Comparison of ENCODE assay signal across 1 cellular context in the genomic region with DNA sequence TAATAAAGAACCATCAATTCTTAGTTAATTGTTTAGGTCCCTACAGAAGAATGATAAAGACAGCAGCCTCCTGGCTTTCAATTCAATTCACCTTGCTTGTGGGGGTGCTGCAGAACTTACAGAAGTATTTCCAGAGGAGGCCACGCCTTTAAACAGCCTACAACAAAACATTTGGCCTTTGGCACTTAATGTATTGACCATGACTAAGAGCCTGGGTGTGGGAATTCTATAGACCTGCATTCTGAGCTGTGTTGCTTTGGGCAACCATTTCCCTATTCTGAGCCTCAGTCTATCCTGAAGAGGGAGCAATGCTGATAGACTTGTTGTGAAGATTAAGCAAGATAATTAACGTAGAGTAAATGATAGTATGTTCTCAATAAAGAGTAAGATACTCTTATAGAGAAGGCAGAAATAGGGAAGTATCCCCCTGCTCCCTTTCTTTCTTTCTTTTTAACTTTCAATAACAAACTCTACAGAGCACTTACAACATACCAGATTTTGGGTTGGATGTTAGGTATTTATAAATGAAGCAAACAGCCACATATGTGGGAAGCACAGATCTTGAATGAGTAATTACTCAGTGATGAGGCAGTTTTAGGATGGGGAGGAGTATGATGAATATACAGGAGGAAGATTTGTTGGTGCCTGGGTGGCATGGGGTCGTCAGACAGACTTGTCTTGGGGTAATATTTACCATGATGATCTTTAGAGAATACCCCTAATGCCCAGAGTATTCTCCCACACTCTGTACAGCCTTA.
TF ChIP-seq lines count a peak whose summit lies in the region.

No MANE protein-coding gene starts in this region.

TF ChIP-seq in A549, 52 proteins besides CTCF, POLR2A, EP300 and RAD21:
- TF ChIP-seq ESRRA (IDR thresholded peaks at IDR 0.05; ENCODE audit: borderline replicate concordance, low read length), result no peak
- no peak for TF ChIP-seq EHMT2 (IDR thresholded peaks at IDR 0.05; ENCODE audit: low read depth)
- no peak for TF ChIP-seq RARB (CRISPR knock-in tag; IDR thresholded peaks at IDR 0.05)
- TF ChIP-seq, protein P1, sequence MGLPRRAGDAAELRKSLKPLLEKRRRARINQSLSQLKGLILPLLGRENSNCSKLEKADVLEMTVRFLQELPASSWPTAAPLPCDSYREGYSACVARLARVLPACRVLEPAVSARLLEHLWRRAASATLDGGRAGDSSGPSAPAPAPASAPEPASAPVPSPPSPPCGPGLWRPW (IDR thresholded peaks at IDR 0.05), result no peak
- TF ChIP-seq FOXS1 (CRISPR knock-in tag; IDR thresholded peaks at IDR 0.05), result no peak
- no peak for TF ChIP-seq CBX8 (IDR thresholded peaks at IDR 0.05)
- TF ChIP-seq, protein P2, sequence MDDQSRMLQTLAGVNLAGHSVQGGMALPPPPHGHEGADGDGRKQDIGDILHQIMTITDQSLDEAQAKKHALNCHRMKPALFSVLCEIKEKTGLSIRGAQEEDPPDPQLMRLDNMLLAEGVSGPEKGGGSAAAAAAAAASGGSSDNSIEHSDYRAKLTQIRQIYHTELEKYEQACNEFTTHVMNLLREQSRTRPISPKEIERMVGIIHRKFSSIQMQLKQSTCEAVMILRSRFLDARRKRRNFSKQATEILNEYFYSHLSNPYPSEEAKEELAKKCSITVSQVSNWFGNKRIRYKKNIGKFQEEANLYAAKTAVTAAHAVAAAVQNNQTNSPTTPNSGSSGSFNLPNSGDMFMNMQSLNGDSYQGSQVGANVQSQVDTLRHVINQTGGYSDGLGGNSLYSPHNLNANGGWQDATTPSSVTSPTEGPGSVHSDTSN (IDR thresholded peaks at IDR 0.05), result no peak
- no peak for TF ChIP-seq CHD2 (IDR thresholded peaks at IDR 0.05; ENCODE audit: low read length, partially characterized antibody)
- TF ChIP-seq KDM5A (IDR thresholded peaks at IDR 0.05), result no peak
- no peak for TF ChIP-seq RFX5 (IDR thresholded peaks at IDR 0.05)
- TF ChIP-seq, protein P3, sequence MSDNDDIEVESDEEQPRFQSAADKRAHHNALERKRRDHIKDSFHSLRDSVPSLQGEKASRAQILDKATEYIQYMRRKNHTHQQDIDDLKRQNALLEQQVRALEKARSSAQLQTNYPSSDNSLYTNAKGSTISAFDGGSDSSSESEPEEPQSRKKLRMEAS (IDR thresholded peaks at IDR 0.05), result no peak
- TF ChIP-seq HOXB5 (CRISPR knock-in tag; IDR thresholded peaks at IDR 0.05), result no peak
- TF ChIP-seq, protein P4, sequence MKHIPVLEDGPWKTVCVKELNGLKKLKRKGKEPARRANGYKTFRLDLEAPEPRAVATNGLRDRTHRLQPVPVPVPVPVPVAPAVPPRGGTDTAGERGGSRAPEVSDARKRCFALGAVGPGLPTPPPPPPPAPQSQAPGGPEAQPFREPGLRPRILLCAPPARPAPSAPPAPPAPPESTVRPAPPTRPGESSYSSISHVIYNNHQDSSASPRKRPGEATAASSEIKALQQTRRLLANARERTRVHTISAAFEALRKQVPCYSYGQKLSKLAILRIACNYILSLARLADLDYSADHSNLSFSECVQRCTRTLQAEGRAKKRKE (CRISPR knock-in tag; IDR thresholded peaks at IDR 0.05; ENCODE audit: low read depth), result no peak
- TF ChIP-seq, protein P5, sequence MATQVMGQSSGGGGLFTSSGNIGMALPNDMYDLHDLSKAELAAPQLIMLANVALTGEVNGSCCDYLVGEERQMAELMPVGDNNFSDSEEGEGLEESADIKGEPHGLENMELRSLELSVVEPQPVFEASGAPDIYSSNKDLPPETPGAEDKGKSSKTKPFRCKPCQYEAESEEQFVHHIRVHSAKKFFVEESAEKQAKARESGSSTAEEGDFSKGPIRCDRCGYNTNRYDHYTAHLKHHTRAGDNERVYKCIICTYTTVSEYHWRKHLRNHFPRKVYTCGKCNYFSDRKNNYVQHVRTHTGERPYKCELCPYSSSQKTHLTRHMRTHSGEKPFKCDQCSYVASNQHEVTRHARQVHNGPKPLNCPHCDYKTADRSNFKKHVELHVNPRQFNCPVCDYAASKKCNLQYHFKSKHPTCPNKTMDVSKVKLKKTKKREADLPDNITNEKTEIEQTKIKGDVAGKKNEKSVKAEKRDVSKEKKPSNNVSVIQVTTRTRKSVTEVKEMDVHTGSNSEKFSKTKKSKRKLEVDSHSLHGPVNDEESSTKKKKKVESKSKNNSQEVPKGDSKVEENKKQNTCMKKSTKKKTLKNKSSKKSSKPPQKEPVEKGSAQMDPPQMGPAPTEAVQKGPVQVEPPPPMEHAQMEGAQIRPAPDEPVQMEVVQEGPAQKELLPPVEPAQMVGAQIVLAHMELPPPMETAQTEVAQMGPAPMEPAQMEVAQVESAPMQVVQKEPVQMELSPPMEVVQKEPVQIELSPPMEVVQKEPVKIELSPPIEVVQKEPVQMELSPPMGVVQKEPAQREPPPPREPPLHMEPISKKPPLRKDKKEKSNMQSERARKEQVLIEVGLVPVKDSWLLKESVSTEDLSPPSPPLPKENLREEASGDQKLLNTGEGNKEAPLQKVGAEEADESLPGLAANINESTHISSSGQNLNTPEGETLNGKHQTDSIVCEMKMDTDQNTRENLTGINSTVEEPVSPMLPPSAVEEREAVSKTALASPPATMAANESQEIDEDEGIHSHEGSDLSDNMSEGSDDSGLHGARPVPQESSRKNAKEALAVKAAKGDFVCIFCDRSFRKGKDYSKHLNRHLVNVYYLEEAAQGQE (IDR thresholded peaks at IDR 0.05), result no peak
- no peak for TF ChIP-seq GATA3 (IDR thresholded peaks at IDR 0.05; ENCODE audit: borderline replicate concordance)
- no peak for TF ChIP-seq NR3C1 (IDR thresholded peaks at IDR 0.05)
- TF ChIP-seq CEBPB (IDR thresholded peaks at IDR 0.05), result no peak
TF ChIP-seq in A549: peak in this region for 0.
